In the genomic region with DNA sequence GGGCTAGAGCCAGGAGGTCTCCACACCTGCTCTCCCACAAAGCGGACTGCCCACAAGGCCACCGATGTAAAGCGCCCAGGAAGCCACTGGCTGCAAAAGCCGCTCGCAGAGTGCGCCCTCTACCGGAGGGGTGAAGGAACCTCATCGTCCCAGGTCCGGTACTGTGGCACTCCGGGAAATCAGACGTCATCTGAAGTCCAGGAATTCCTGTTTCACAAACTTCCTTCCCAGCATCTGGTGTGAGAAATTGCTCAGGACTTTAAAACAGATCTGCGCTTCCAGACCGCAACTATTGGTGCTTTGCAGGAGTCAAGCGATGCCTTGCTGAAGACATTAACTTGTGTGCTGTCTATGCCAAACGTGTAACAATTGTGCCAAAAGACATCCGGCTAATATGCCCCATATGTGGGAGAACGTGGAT, we compare ENCODE assay signal across 10 cellular contexts.
DNase-seq lines count a peak whose midpoint lies in the region; FAIRE-seq and TF ChIP-seq lines count a peak whose summit lies in the region.
"Had no signal": no experiment of that assay in that cellular context is flagged by ENCODE, and none has a peak within 500 bp of the region (broad histone marks: within the 10 kb centered on the region; RNA-seq: fewer than 3 reads in every experiment).

No MANE protein-coding gene starts in this region.

- no peak overlapping the region for H3K18ac ChIP-seq in neuronal stem cell (ENCODE audit: low read length)

- no peak overlapping the region for H3K9ac ChIP-seq in neuronal stem cell (ENCODE audit: low read depth, low read length, poor library complexity)

- H3K27me3 ChIP-seq in bronchial epithelial cell (ENCODE audit: control insufficient read depth, insufficient read depth, low read length) (no peaks in the 10 kb centered on the region), neuronal stem cell (ENCODE audit: control insufficient read depth in 3 of 3, insufficient read depth in 3 of 3, low read depth in 1 of 3, low read length in 3 of 3) (no peaks in the 10 kb centered on the region)

- H3K4me2 ChIP-seq in neuronal stem cell (ENCODE audit: insufficient read depth, low read length, poor library complexity, severe bottlenecking) = no peak overlapping the region

- no peak overlapping the region for H2AK5ac ChIP-seq in neuronal stem cell (ENCODE audit: low read depth, low read length)

- WGBS in neuronal stem cell (ENCODE audit: extremely low coverage in 2 of 2, insufficient read length in 2 of 2, insufficient replicate concordance in 1 of 2), 2 donors = no CpG with 5 or more reads among the region's 17 CpGs

- H3K4me3 ChIP-seq in bronchial epithelial cell (ENCODE audit: low read depth, low read length) (no peak overlapping the region), neuronal stem cell (ENCODE audit: low read length in 2 of 2) (no peak overlapping the region)

- peaks cover 0 to 12% of the 10 kb centered on the region in 2 donors for H3K4me1 ChIP-seq in neuronal stem cell (ENCODE audit: control insufficient read depth in 2 of 2, insufficient read depth in 1 of 2, low read depth in 1 of 2, low read length in 2 of 2)

- no peak overlapping the region for H3K23ac ChIP-seq in neuronal stem cell (ENCODE audit: low read depth, low read length, poor library complexity)

- no peak for FAIRE-seq in bronchial epithelial cell (lab: Jason Lieb, UNC)
- no peak for FAIRE-seq in RCC 7860 (lab: Jason Lieb, UNC)
- FAIRE-seq: GM19239 had no signal

- peaks cover 0 to 4% of the 10 kb centered on the region in 2 donors for H3K9me3 ChIP-seq in neuronal stem cell (replicated peaks in 1 of 2; ENCODE audit: control insufficient read depth in 2 of 2, insufficient read depth in 1 of 2, low read depth in 1 of 2, low read length in 2 of 2)

- TF ChIP-seq CTCF in bronchial epithelial cell (IDR thresholded peaks at IDR 0.05; ENCODE audit: insufficient read depth, low read length, severe bottlenecking) = peak; percentile 37

- no peak overlapping the region for H2BK15ac ChIP-seq in neuronal stem cell (ENCODE audit: low read length)

- H3K4ac ChIP-seq in neuronal stem cell (ENCODE audit: low read length) = no peak overlapping the region

- H2BK120ac ChIP-seq in neuronal stem cell (ENCODE audit: low read depth, low read length) = no peak overlapping the region

- H2BK5ac ChIP-seq in neuronal stem cell (ENCODE audit: low read length) = no peak overlapping the region

- DNase-seq in D341Med (ENCODE audit: low spot score) = peak; percentile 61
- DNase-seq in HT-29 (ENCODE audit: low spot score) = peak; percentile 83
- DNase-seq in bronchial epithelial cell (ENCODE audit: low read depth) = no peak
- DNase-seq in neuronal stem cell (ENCODE audit: low spot score) = no peak
- DNase-seq in NCI-H524 treated with DMSO at 0.1 percent for 48 hours (lab: John Stamatoyannopoulos, UW) = no peak
- no peak for DNase-seq in NCI-H2196 treated with DMSO at 0.1 percent for 48 hours (lab: John Stamatoyannopoulos, UW; ENCODE audit: unreplicated experiment)
- no peak for DNase-seq in RCC 7860 (ENCODE audit: low spot score)
- DNase-seq in AG08396 (ENCODE audit: low spot score) = no peak

- no peaks in the 10 kb centered on the region for H3K79me1 ChIP-seq in neuronal stem cell (ENCODE audit: low read depth, low read length)

- no peak overlapping the region for H3K27ac ChIP-seq in neuronal stem cell (replicated peaks; ENCODE audit: low read length)
- H3K27ac ChIP-seq: RWPE1 had no signal

- H3K14ac ChIP-seq in neuronal stem cell (ENCODE audit: low read length) = no peak overlapping the region

- H4K8ac ChIP-seq in neuronal stem cell (ENCODE audit: low read depth, low read length) = no peak overlapping the region

- no peak overlapping the region for H2BK12ac ChIP-seq in neuronal stem cell (ENCODE audit: low read length)

- H3K36me3 ChIP-seq in bronchial epithelial cell (ENCODE audit: control insufficient read depth, insufficient read depth, low read length) (no peaks in the 10 kb centered on the region), neuronal stem cell (replicated peaks in 1 of 2; ENCODE audit: control insufficient read depth in 2 of 2, insufficient read depth in 2 of 2, low read length in 2 of 2) (no peaks in the 10 kb centered on the region)

- no peak overlapping the region for H4K91ac ChIP-seq in neuronal stem cell (ENCODE audit: low read depth, low read length, poor library complexity)

- H2AFZ ChIP-seq in neuronal stem cell (ENCODE audit: low read length) = peak overlapping the region; percentile 46

Comparison
In these comparisons a context has a peak if more than half of its experiments do, and no peak if none do; other contexts are left out.
1. DNase-seq: peak in D341Med (single experiment) and HT-29 (single experiment); none in bronchial epithelial cell (single experiment), neuronal stem cell (single experiment), NCI-H524 treated with DMSO at 0.1 percent for 48 hours (single experiment), NCI-H2196 treated with DMSO at 0.1 percent for 48 hours (single experiment), RCC 7860 (single experiment) and AG08396 (single experiment).